ENCODE assay signal across 31 cellular contexts in the genomic region with DNA sequence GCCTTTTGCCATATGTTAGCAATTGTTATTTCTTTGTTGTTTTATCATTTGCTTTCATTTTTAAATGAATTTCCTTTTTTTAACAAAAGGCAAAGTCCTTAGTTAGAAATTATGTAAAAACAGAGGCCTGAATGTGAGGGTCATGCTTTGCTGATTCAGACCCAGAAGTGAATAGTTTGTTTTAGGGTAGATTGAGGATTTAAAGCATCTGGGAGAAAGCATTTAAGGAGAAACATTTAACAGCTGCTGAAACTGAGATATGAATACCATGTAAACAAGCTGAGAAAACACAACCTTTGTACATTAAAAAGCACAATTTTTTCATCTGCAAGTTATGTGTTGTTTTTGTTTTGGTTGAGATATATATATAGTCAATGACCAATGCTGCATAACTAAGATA. TPM values are rescaled to one million over a fixed set of nuclear protein-coding genes. Genes with fewer than 3 reads are reported as not detected.
A peak's percentile ranks its signal among the peaks of the same experiment; 100 is the strongest.
DNase-seq lines count a peak whose midpoint lies in the region; ATAC-seq, FAIRE-seq and TF ChIP-seq lines count a peak whose summit lies in the region.
"Had no signal": no experiment of that assay in that cellular context is flagged by ENCODE, and none has a peak within 500 bp of the region (broad histone marks: within the 10 kb centered on the region; RNA-seq: fewer than 3 reads in every experiment).

No MANE protein-coding gene starts in this region.

- no peak for TF ChIP-seq EP300 in SK-N-SH (IDR thresholded peaks at IDR 0.05; ENCODE audit: borderline replicate concordance in 1 of 2, low read depth in 1 of 2, low read length in 1 of 2)
- TF ChIP-seq EP300 in transverse colon (IDR thresholded peaks at IDR 0.05; ENCODE audit: low read depth): no peak

- H3K36me3 ChIP-seq in SK-N-SH (replicated peaks in 1 of 2; ENCODE audit: control insufficient read depth in 1 of 2, insufficient read depth in 2 of 2, low read length in 1 of 2): no peaks in the 10 kb centered on the region
- no peaks in the 10 kb centered on the region for H3K36me3 ChIP-seq in brain microvascular endothelial cell (replicated peaks)
- no peaks in the 10 kb centered on the region for H3K36me3 ChIP-seq in lower lobe of right lung
- H3K36me3 ChIP-seq in transverse colon: no peaks in the 10 kb centered on the region
- H3K36me3 ChIP-seq: MG63, neutrophil, prostate gland had no signal

- H3K4me1 ChIP-seq in SK-N-SH (ENCODE audit: control insufficient read depth in 1 of 2, insufficient read depth in 2 of 2, low read depth in 1 of 2, low read length in 1 of 2): peaks cover 0 to 14% of the 10 kb centered on the region in 2 experiments; a peak in 3 of 4 replicates
- no peaks in the 10 kb centered on the region for H3K4me1 ChIP-seq in lower lobe of right lung
- H3K4me1 ChIP-seq in transverse colon: peaks cover 0 to 3% (median 0%) of the 10 kb centered on the region in 4 donors
- H3K4me1 ChIP-seq: prostate gland had no signal

- no peak overlapping the region for H3K4me2 ChIP-seq in SK-N-SH

- H3F3A ChIP-seq in SK-N-SH (replicated peaks; ENCODE audit: insufficient read depth): peaks cover 16% of the 10 kb centered on the region

- TF ChIP-seq POLR2A in transverse colon (IDR thresholded peaks at IDR 0.05): no peak

- intact Hi-C loops in lower lobe of right lung (cut with DNase I) (no loop called here), transverse colon (cut with DNase I; ENCODE audit: low total_unique reads) (no loop called here)

- ATAC-seq in SK-N-SH treated with all-trans-retinoic acid at 6 μM for 48 hours (no peak), lower lobe of right lung (no peak)
- ATAC-seq: activated CD4-positive, CD25-positive, alpha-beta regulatory T cell treated with anti-CD3 and anti-CD28 coated beads, Interleukin-2, amount 50 U/mL, for 24 hours; body of pancreas; sciatic nerve had no signal

- H3K4me3 ChIP-seq in SK-N-SH (ENCODE audit: low read depth in 2 of 2, low read length in 1 of 2) (no peak overlapping the region), brain microvascular endothelial cell (ENCODE audit: low read depth, low read length) (no peak overlapping the region), fibroblast of villous mesenchyme (ENCODE audit: low read depth, low read length) (no peak overlapping the region), lower lobe of right lung (no peak overlapping the region), transverse colon (no peak overlapping the region)
- H3K4me3 ChIP-seq: body of pancreas, MG63, prostate gland had no signal

- CTCF ChIA-PET in SK-N-SH (lab: Yijun Ruan, JAX): no interaction called here

- no peak for DNase-seq in SK-N-SH
- no peak for DNase-seq in brain microvascular endothelial cell
- peak; percentile 87 for DNase-seq in fibroblast of villous mesenchyme (ENCODE audit: low read depth)
- DNase-seq in lower lobe of right lung: no peak
- DNase-seq in frontal cortex (ENCODE audit: low spot score in 2 of 2): no peak
- DNase-seq in AG08395 (ENCODE audit: low spot score): no peak
- no peak for DNase-seq in transverse colon
- DNase-seq: activated CD4-positive, alpha-beta T cell treated with anti-CD3 and anti-CD28 coated beads, Interleukin-2, amount 50 U/mL, for 4 hours; activated gamma-delta T cell treated with Interleukin-2 at 50 U/mL for 16 hours; activated T-cell treated with anti-CD3 and anti-CD28 coated beads, Interleukin-2, amount 50 U/mL, for 48 hours; body of pancreas; Calu3; DND-41; head of caudate nucleus; KBM-7; kidney; MG63; naive B cell; NCI-H1105; NCI-H187 treated with DMSO at 0.1 percent for 48 hours; NCI-H524 treated with DMSO at 0.1 percent for 48 hours; stimulated activated CD4-positive, alpha-beta T cell treated with anti-CD3 and anti-CD28 coated beads, Interleukin-4, amount 100 ng/mL, for 1 hour; trophoblast cell had no signal

- H3K79me2 ChIP-seq in SK-N-SH (ENCODE audit: insufficient read depth): no peaks in the 10 kb centered on the region

- in situ Hi-C loops in brain microvascular endothelial cell (cut with HindIII; ENCODE audit: low pct_ligation_motif_present, low sequenced_read_pairs) (loop anchor here (25.0 kb wide), 2 partner anchors 768 to 1518 kb away; no protein-coding TSS in a partner anchor), transverse colon (cut with MboI; ENCODE audit: low pct_ligation_motif_present in 1 of 4, low pct_unique_long_range_greater_than_20kb in 1 of 4, low sequenced_read_pairs in 3 of 4) (loop anchor here in 3 of 4 donors (25.0 kb wide), 1 partner anchor 1518 kb away; no protein-coding TSS in a partner anchor)

- no peaks in the 10 kb centered on the region for H3K9me2 ChIP-seq in SK-N-SH

- no peaks in the 10 kb centered on the region for H4K20me1 ChIP-seq in SK-N-SH (ENCODE audit: insufficient read depth)

- peak overlapping the region; percentile 73 for H2AFZ ChIP-seq in SK-N-SH (ENCODE audit: low read depth)

- TF ChIP-seq CTCF in SK-N-SH (IDR thresholded peaks at IDR 0.05) (no peak), brain microvascular endothelial cell (IDR thresholded peaks at IDR 0.05; ENCODE audit: low read depth, low read length, missing control alignments) (no peak), fibroblast of villous mesenchyme (IDR thresholded peaks at IDR 0.05; ENCODE audit: insufficient read depth, low read depth, low read length) (no peak), lower lobe of right lung (IDR thresholded peaks at IDR 0.05) (no peak), transverse colon (IDR thresholded peaks at IDR 0.05) (no peak)

- H3K9me3 ChIP-seq in SK-N-SH (no peaks in the 10 kb centered on the region), lower lobe of right lung (no peaks in the 10 kb centered on the region), transverse colon (no peaks in the 10 kb centered on the region)
- H3K9me3 ChIP-seq: body of pancreas, MG63, neutrophil, prostate gland had no signal

- H3K27ac ChIP-seq in SK-N-SH (ENCODE audit: low read depth in 2 of 2, low read length in 1 of 2) (peak overlapping the region in 1 of 2 experiments; percentile 99; a peak in 2 of 4 replicates), brain microvascular endothelial cell (peak overlapping the region; percentile 97), lower lobe of right lung (no peak overlapping the region), transverse colon (no peak overlapping the region)
- H3K27ac ChIP-seq: 22Rv1, body of pancreas, neutrophil, prostate gland had no signal

- 0 out of 2 replicates have a peak overlapping the region, but pooled peaks have one; percentile 15 for H3K9ac ChIP-seq in SK-N-SH

- H3K27me3 ChIP-seq in SK-N-SH (ENCODE audit: insufficient read depth): no peaks in the 10 kb centered on the region
- H3K27me3 ChIP-seq in brain microvascular endothelial cell (replicated peaks): no peaks in the 10 kb centered on the region
- H3K27me3 ChIP-seq in lower lobe of right lung (ENCODE audit: low read depth): peaks cover 3% of the 10 kb centered on the region
- H3K27me3 ChIP-seq in transverse colon: no peaks in the 10 kb centered on the region
- H3K27me3 ChIP-seq: body of pancreas, MG63 had no signal

- no peak for FAIRE-seq in frontal cortex (lab: Jason Lieb, UNC)
- FAIRE-seq: kidney had no signal

- POLR2A ChIA-PET in SK-N-SH (lab: Yijun Ruan, JAX): no interaction called here

- TF ChIP-seq RAD21 in SK-N-SH (IDR thresholded peaks at IDR 0.05; ENCODE audit: low read length): no peak

TF ChIP-seq in SK-N-SH, 30 proteins besides CTCF, POLR2A, EP300 and RAD21:
- no peak for TF ChIP-seq JUND (IDR thresholded peaks at IDR 0.05)
- TF ChIP-seq TCF12 (IDR thresholded peaks at IDR 0.05): no peak
- TF ChIP-seq SMC3 (IDR thresholded peaks at IDR 0.05; ENCODE audit: low read depth, low read length): no peak
- TF ChIP-seq RXRA (IDR thresholded peaks at IDR 0.05; ENCODE audit: borderline replicate concordance, low read depth): no peak
TF ChIP-seq in SK-N-SH: peak in this region for 0.

TF ChIP-seq in SK-N-SH treated with all-trans-retinoic acid at 6 μM for 48 hours, 23 proteins besides CTCF, POLR2A, EP300 and RAD21:
- TF ChIP-seq SNAI2 (CRISPR knock-in tag; IDR thresholded peaks at IDR 0.05) (no peak), ISL1 (CRISPR knock-in tag; IDR thresholded peaks at IDR 0.05) (no peak), OSR1 (CRISPR knock-in tag; IDR thresholded peaks at IDR 0.05) (no peak), BACH2 (CRISPR knock-in tag; IDR thresholded peaks at IDR 0.05; ENCODE audit: borderline replicate concordance) (no peak), ZFP3 (CRISPR knock-in tag; IDR thresholded peaks at IDR 0.05) (no peak), GLIS3 (CRISPR knock-in tag; IDR thresholded peaks at IDR 0.05) (no peak), PPARA (CRISPR knock-in tag; IDR thresholded peaks at IDR 0.05; ENCODE audit: borderline replicate concordance) (no peak)

RNA-seq across cellular contexts. Expression of gene HTR1B, which starts 8.0 kb away (rescaled TPM):
- 0.63 and 0.76 TPM in 2 replicates for polyA plus RNA-seq in SK-N-SH (2012; rRNA removed)
- polyA plus RNA-seq in SK-N-SH (2012; cell fraction: cytosol; rRNA removed): 0.35 and 0.47 TPM in 2 replicates
- polyA plus RNA-seq in SK-N-SH (2012; cell fraction: nucleus; rRNA removed): 0.69 and 0.82 TPM in 2 replicates
- total RNA-seq in fibroblast of villous mesenchyme (8.2 and 9.7 TPM in 2 replicates), lower lobe of right lung (0.18 TPM), frontal cortex (5.3 TPM), transverse colon (not detected)
- total RNA-seq: Calu3; T-helper 2 cell treated with Interferon-gamma antibody and Interleukin-4, amounts not matched to agents 100 ng/mL and 5 ng/mL, for 36 hours had no signal
- polyA plus RNA-seq: liver had no signal
